8 cellular contexts compared by ENCODE assay signal in the genomic region with DNA sequence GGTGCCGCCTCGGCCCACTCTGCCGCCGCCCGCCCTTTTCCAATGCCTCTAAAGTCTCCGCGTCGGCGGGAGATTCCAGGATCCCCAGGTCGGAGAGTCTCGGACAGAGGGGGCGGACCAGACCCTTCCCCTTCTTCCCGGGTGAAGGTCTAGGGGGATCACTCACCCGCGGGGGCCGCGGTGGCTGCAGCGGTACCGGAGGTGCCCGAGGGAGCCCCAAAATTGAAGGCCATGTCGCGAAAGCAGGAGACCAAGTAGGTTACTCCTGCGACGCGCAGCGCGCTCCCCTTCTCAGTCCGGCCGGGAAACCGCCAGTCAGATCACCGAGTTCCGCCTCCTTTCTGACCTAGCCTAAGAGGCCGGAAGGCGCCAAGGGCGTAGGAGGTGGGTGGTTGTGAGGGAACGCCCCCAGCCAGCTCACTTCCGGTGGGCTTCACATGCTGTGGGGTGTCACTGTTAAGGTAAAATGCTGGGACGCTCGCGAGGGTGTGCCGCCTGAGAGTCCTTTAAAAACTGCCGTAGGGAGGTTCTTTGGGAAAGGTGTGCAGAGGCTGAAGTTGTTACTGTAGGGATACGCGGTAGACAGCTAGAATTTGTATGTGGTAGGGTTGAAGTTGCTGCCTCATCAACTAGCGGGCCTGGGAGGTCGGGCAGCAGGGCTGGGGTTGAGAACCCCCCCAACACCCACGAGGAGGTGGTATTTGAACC. TPM values are rescaled to one million over a fixed set of nuclear protein-coding genes. Genes with fewer than 3 reads are reported as not detected.
A peak's percentile ranks its signal among the peaks of the same experiment; 100 is the strongest.
DNase-seq lines count a peak whose midpoint lies in the region; ATAC-seq, FAIRE-seq and TF ChIP-seq lines count a peak whose summit lies in the region.

A gene with protein sequence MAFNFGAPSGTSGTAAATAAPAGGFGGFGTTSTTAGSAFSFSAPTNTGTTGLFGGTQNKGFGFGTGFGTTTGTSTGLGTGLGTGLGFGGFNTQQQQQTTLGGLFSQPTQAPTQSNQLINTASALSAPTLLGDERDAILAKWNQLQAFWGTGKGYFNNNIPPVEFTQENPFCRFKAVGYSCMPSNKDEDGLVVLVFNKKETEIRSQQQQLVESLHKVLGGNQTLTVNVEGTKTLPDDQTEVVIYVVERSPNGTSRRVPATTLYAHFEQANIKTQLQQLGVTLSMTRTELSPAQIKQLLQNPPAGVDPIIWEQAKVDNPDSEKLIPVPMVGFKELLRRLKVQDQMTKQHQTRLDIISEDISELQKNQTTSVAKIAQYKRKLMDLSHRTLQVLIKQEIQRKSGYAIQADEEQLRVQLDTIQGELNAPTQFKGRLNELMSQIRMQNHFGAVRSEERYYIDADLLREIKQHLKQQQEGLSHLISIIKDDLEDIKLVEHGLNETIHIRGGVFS (minus strand): TSS at position 256 of the 708 bp plus-strand sequence. CDS start 23 bp downstream, at position 233.

- TF ChIP-seq CTCF in D721Med (IDR thresholded peaks at IDR 0.05; ENCODE audit: insufficient read depth, missing control alignments) = no peak
- TF ChIP-seq CTCF in OCI-LY7 (conservative IDR thresholded peaks at IDR 0.05; ENCODE audit: low read length) = no peak
- TF ChIP-seq CTCF in endothelial cell of umbilical vein (IDR thresholded peaks at IDR 0.05; ENCODE audit: extremely low read depth in 1 of 2, insufficient read depth in 1 of 2, low read depth in 1 of 2, low read length in 2 of 2) = no peak

- no peaks in the 10 kb centered on the region for H3K9me2 ChIP-seq in OCI-LY7 (ENCODE audit: insufficient read depth, low read length)

- POLR2A ChIA-PET in OCI-LY7 (lab: Charles Lee) (interaction anchor here (1.5 kb wide), 1 partner anchor 23 kb away, joined by 3 read pairs; no protein-coding TSS in a partner anchor), endothelial cell of umbilical vein (lab: Charles Lee) (interaction anchor here (1.1 kb wide), 1 partner anchor 14 kb away, joined by 3 read pairs; no protein-coding TSS in a partner anchor)

- peak within 1 kb of the TSS; percentile 96 for H3K4me3 ChIP-seq in OCI-LY7 (ENCODE audit: low read depth, low read length, poor library complexity, severe bottlenecking)
- peak within 1 kb of the TSS; percentile 87 to 91 (median 89) for H3K4me3 ChIP-seq in endothelial cell of umbilical vein (replicated peaks in 1 of 3; ENCODE audit: insufficient read depth in 1 of 3, low read depth in 1 of 3, low read length in 3 of 3)

- peak within 1 kb of the TSS; percentile 34 for H3K27ac ChIP-seq in OCI-LY7 (ENCODE audit: low read depth, low read length, poor library complexity, severe bottlenecking)
- peak within 1 kb of the TSS; percentile 71 for H3K27ac ChIP-seq in endothelial cell of umbilical vein (ENCODE audit: insufficient read depth, low read depth, low read length)

- CTCF ChIA-PET in OCI-LY7 (lab: Charles Lee; ENCODE audit: unreplicated experiment) = no interaction called here
- CTCF ChIA-PET in endothelial cell of umbilical vein (lab: Charles Lee) = interaction anchor here (1.4 to 2.6 kb wide), 3 partner anchors 32 to 230 kb away, joined by 4 to 8 read pairs (median 5); no protein-coding TSS in a partner anchor

- TF ChIP-seq POLR2A in endothelial cell of umbilical vein (IDR thresholded peaks at IDR 0.05; ENCODE audit: low read depth, low read length) = peak; percentile 64

- peak within 1 kb of the TSS; percentile 98 for H3K4me2 ChIP-seq in OCI-LY7 (ENCODE audit: low read length)
- H3K4me2 ChIP-seq in endothelial cell of umbilical vein (ENCODE audit: insufficient read depth, low read length) = peak within 1 kb of the TSS; percentile 98

- peak; percentile 99 for ATAC-seq in GM21526 (IDR thresholded peaks at IDR 0.05; ENCODE audit: low FRiP score, unreplicated experiment)

- H3K9me1 ChIP-seq in endothelial cell of umbilical vein (replicated peaks; ENCODE audit: control insufficient read depth, extremely low read depth, insufficient read depth, low read length) = no peaks in the 10 kb centered on the region

- DNase-seq in D721Med (ENCODE audit: insufficient read length, low spot score) (peak; percentile 64), HuH-7.5 (ENCODE audit: low spot score) (peak; percentile 60), OCI-LY7 (ENCODE audit: low spot score) (peak; percentile 96), activated T-cell treated with anti-CD3 and anti-CD28 coated beads for 1 hour (ENCODE audit: low read depth) (peak; percentile 90), endothelial cell of umbilical vein (ENCODE audit: low read depth, low spot score) (peak; percentile 97), midbrain (lab: John Stamatoyannopoulos, UW) (peak; percentile 95)
- DNase-seq in stimulated activated CD8-positive, alpha-beta memory T cell treated with anti-CD3 and anti-CD28 coated beads, Interleukin-2, amount 100 ng/mL, for 1 hour (ENCODE audit: low read depth in 2 of 2) = peak; percentile 86 to 87

- H3K27me3 ChIP-seq in endothelial cell of umbilical vein (ENCODE audit: control insufficient read depth in 2 of 2, insufficient read depth in 2 of 2, low read length in 2 of 2) = no peaks in the 10 kb centered on the region

- intact Hi-C loops in OCI-LY7 (cut with micrococcal nuclease; ENCODE audit: unreplicated experiment) = loop anchor here (1.0 to 2.0 kb wide), 2 partner anchors 51 to 158 kb away; a partner anchor contains a TSS
- intact Hi-C loops in endothelial cell of umbilical vein (cut with micrococcal nuclease) = loop anchor here (1.0 to 10.0 kb wide), 4 partner anchors 65 to 927 kb away; a partner anchor contains a TSS

- H2AFZ ChIP-seq in OCI-LY7 (ENCODE audit: low read length) = peak within 1 kb of the TSS; percentile 95
- peak within 1 kb of the TSS; percentile 95 for H2AFZ ChIP-seq in endothelial cell of umbilical vein (ENCODE audit: low read depth, low read length)

- H3K4me1 ChIP-seq in OCI-LY7 (ENCODE audit: insufficient read depth, low read length, poor library complexity, severe bottlenecking) (peaks cover 25% of the 10 kb centered on the region), endothelial cell of umbilical vein (ENCODE audit: control insufficient read depth, extremely low read depth, insufficient read depth, low read length) (peaks cover 23% of the 10 kb centered on the region)

- BruUV-seq in OCI-LY7 (replicated peaks; lab: Mats Ljungman, UMichigan) (no TSS peak), endothelial cell of umbilical vein (replicated peaks; lab: Mats Ljungman, UMichigan) (no TSS peak)

- H3K36me3 ChIP-seq in OCI-LY7 (ENCODE audit: insufficient read depth, low read length) (peaks cover 19% of the 10 kb centered on the region), endothelial cell of umbilical vein (ENCODE audit: control insufficient read depth in 2 of 2, extremely low read depth in 1 of 2, insufficient read depth in 2 of 2, low read length in 2 of 2) (peaks cover 0 to 2% of the 10 kb centered on the region in 2 experiments)

- H3K9ac ChIP-seq in endothelial cell of umbilical vein (replicated peaks; ENCODE audit: extremely low read depth, insufficient read depth, low read length) = peak within 1 kb of the TSS; percentile 90

- peak; percentile 6 for FAIRE-seq in D721Med (lab: Jason Lieb, UNC)
- FAIRE-seq in endothelial cell of umbilical vein (lab: Jason Lieb, UNC) = peak; percentile 90

- dilution Hi-C loops in endothelial cell of umbilical vein (cut with MboI; ENCODE audit: extremely low pct_ligation_motif_present, low sequenced_read_pairs) = no loop called here

- H3K79me2 ChIP-seq in OCI-LY7 (ENCODE audit: insufficient read depth, low read depth, low read length) = peaks cover 56% of the 10 kb centered on the region
- H3K79me2 ChIP-seq in endothelial cell of umbilical vein (ENCODE audit: control insufficient read depth, insufficient read depth, low read length) = peaks cover 39% of the 10 kb centered on the region

- H4K20me1 ChIP-seq in OCI-LY7 (ENCODE audit: insufficient read depth, low read length) (peaks cover 21% of the 10 kb centered on the region; the same call in 1 of the 2 replicates), endothelial cell of umbilical vein (replicated peaks; ENCODE audit: control insufficient read depth, extremely low read depth, insufficient read depth, low read length) (peaks cover 7% of the 10 kb centered on the region)

- H3K9me3 ChIP-seq in OCI-LY7 (ENCODE audit: low read length) (no peaks in the 10 kb centered on the region), endothelial cell of umbilical vein (replicated peaks; ENCODE audit: control insufficient read depth, insufficient read depth, low read length) (no peaks in the 10 kb centered on the region)

TF ChIP-seq in endothelial cell of umbilical vein, 7 proteins besides CTCF, POLR2A, EP300 and RAD21:
- peak; percentile 67 for TF ChIP-seq MYC (IDR thresholded peaks at IDR 0.05; ENCODE audit: low read depth, low read length)
- peak; percentile 79 for TF ChIP-seq POLR2AphosphoS5 (IDR thresholded peaks at IDR 0.05; ENCODE audit: insufficient read depth, low read depth, low read length)
- TF ChIP-seq, protein P1, sequence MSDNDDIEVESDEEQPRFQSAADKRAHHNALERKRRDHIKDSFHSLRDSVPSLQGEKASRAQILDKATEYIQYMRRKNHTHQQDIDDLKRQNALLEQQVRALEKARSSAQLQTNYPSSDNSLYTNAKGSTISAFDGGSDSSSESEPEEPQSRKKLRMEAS (IDR thresholded peaks at IDR 0.05; ENCODE audit: insufficient read depth, insufficient read length) = no peak
- no peak for TF ChIP-seq GATA2 (IDR thresholded peaks at IDR 0.05; ENCODE audit: insufficient read depth, insufficient read length, low read depth, low read length)
- no peak for TF ChIP-seq EZH2 (IDR thresholded peaks at IDR 0.05; ENCODE audit: borderline replicate concordance, low read depth, low read length, severe bottlenecking)
- TF ChIP-seq FOS (IDR thresholded peaks at IDR 0.05; ENCODE audit: borderline replicate concordance, insufficient read depth, low read length) = no peak
- no peak for TF ChIP-seq JUN (IDR thresholded peaks at IDR 0.05; ENCODE audit: borderline replicate concordance, insufficient read depth, insufficient read length, low read depth)
TF ChIP-seq in endothelial cell of umbilical vein: peak in this region for 2.

RNA-seq across cellular contexts. Expression of the gene that starts here (rescaled TPM):
- 29.2 and 40.2 TPM in 2 replicates for total RNA-seq in OCI-LY7 (2014; rRNA removed; shearing (Covaris generic))
- total RNA-seq in OCI-LY7 (2022) = 50.8 and 52.6 TPM in 2 replicates
- total RNA-seq in endothelial cell of umbilical vein = 45.7 and 49.9 TPM in 2 replicates
- polyA plus RNA-seq in endothelial cell of umbilical vein = 15.4 and 25.7 TPM in 2 replicates
- 28.7 and 30.3 TPM in 2 replicates for polyA plus RNA-seq in endothelial cell of umbilical vein (2011; cell fraction: cytosol; rRNA removed)
- polyA plus RNA-seq in endothelial cell of umbilical vein (2011; cell fraction: nucleus; rRNA removed) = 36.4 and 52.6 TPM in 2 replicates
- 21.4 and 32.6 TPM in 2 replicates for polyA plus RNA-seq in endothelial cell of umbilical vein (2012)
- 52.7 and 75.3 TPM in 2 replicates for polyA minus RNA-seq in endothelial cell of umbilical vein
- polyA minus RNA-seq in endothelial cell of umbilical vein (2011; cell fraction: cytosol; rRNA and poly(A)+ RNA removed) = 19.3 TPM
- polyA minus RNA-seq in endothelial cell of umbilical vein (2011; cell fraction: nucleus; rRNA and poly(A)+ RNA removed) = 34.6 and 56.3 TPM in 2 replicates

Comparison
In these comparisons a context has a peak if more than half of its experiments do, and no peak if none do; other contexts are left out.
1. Peak in every context shown above with its lines: DNase-seq, ATAC-seq, H3K4me3 ChIP-seq and H3K27ac ChIP-seq.